2 cellular contexts compared by ENCODE assay signal in the genomic region with DNA sequence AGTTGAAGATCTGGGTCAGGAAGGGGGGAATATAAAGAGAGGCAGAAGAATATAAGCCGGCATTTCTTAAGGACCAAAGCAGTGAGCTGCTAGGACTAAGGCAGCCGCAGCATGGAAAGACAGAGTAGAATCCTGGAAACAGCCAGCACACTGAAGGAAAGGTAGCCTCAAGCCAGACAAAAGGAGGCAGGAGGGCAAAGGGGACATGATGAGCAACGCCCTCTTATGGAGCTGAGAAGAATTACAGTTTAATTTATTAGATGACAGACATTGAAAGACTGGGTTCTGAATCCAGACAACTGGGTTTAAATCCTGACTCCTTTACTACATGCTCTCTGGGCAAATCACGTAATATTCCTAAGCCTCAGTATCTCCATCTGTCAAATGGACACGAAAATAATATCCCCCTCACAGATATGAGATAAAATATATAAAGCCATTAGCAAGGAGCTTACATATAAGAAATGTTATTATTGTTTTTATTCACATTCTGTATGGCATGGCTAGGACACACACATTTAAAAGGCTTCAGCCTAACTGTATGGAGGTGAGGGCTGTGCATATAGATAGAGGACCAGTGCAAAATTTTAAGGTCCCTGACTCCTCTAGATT.
TF ChIP-seq lines count a peak whose summit lies in the region.

No MANE protein-coding gene starts in this region.

TF ChIP-seq in IMR-90, 13 proteins besides CTCF, POLR2A, EP300 and RAD21:
- no peak for TF ChIP-seq FOS (IDR thresholded peaks at IDR 0.05; ENCODE audit: low read depth, low read length)
- no peak for TF ChIP-seq BHLHE40 (IDR thresholded peaks at IDR 0.05; ENCODE audit: low read depth, low read length)
- TF ChIP-seq CHD1 (IDR thresholded peaks at IDR 0.05; ENCODE audit: low read depth, low read length) = no peak
- TF ChIP-seq NFE2L2 (IDR thresholded peaks at IDR 0.05; ENCODE audit: low read depth, low read length) = no peak
- TF ChIP-seq CEBPB (IDR thresholded peaks at IDR 0.05; ENCODE audit: low read depth, low read length) = no peak
- TF ChIP-seq SMC3 (IDR thresholded peaks at IDR 0.05; ENCODE audit: low read depth, low read length) = peak; percentile 13; the same call in 1 of the 2 replicates

TF ChIP-seq in liver, 16 proteins besides CTCF, POLR2A, EP300 and RAD21:
- TF ChIP-seq, protein P1, sequence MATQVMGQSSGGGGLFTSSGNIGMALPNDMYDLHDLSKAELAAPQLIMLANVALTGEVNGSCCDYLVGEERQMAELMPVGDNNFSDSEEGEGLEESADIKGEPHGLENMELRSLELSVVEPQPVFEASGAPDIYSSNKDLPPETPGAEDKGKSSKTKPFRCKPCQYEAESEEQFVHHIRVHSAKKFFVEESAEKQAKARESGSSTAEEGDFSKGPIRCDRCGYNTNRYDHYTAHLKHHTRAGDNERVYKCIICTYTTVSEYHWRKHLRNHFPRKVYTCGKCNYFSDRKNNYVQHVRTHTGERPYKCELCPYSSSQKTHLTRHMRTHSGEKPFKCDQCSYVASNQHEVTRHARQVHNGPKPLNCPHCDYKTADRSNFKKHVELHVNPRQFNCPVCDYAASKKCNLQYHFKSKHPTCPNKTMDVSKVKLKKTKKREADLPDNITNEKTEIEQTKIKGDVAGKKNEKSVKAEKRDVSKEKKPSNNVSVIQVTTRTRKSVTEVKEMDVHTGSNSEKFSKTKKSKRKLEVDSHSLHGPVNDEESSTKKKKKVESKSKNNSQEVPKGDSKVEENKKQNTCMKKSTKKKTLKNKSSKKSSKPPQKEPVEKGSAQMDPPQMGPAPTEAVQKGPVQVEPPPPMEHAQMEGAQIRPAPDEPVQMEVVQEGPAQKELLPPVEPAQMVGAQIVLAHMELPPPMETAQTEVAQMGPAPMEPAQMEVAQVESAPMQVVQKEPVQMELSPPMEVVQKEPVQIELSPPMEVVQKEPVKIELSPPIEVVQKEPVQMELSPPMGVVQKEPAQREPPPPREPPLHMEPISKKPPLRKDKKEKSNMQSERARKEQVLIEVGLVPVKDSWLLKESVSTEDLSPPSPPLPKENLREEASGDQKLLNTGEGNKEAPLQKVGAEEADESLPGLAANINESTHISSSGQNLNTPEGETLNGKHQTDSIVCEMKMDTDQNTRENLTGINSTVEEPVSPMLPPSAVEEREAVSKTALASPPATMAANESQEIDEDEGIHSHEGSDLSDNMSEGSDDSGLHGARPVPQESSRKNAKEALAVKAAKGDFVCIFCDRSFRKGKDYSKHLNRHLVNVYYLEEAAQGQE (IDR thresholded peaks at IDR 0.05) = no peak
- no peak for TF ChIP-seq EGR1 (IDR thresholded peaks at IDR 0.05; ENCODE audit: low read depth in 2 of 2)
- TF ChIP-seq YY1 (IDR thresholded peaks at IDR 0.05) = no peak
- TF ChIP-seq FOXA1 (IDR thresholded peaks at IDR 0.05) = no peak
- TF ChIP-seq TAF1 (conservative IDR thresholded peaks at IDR 0.05) = no peak
- TF ChIP-seq, protein P2, sequence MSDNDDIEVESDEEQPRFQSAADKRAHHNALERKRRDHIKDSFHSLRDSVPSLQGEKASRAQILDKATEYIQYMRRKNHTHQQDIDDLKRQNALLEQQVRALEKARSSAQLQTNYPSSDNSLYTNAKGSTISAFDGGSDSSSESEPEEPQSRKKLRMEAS (IDR thresholded peaks at IDR 0.05) = no peak
